Comparison of ENCODE assay signal across 9 cellular contexts in genomic region chr6:106927531-106928398, GRCh38. TPM values are rescaled to one million over a fixed set of nuclear protein-coding genes. Genes with fewer than 3 reads are reported as not detected.
DNase-seq lines count a peak whose midpoint lies in the region; ATAC-seq, FAIRE-seq and TF ChIP-seq lines count a peak whose summit lies in the region.
"Had no signal": no experiment of that assay in that cellular context is flagged by ENCODE, and none has a peak within 500 bp of the region (broad histone marks: within the 10 kb centered on the region; RNA-seq: fewer than 3 reads in every experiment).

No MANE protein-coding gene starts in this region.

- H3K36me3 Mint-ChIP-seq in activated naive CD4-positive, alpha-beta T cell treated with anti-CD3 and anti-CD28 coated beads for 36 hours (ENCODE audit: low read depth) = no peaks in the 10 kb centered on the region
- H3K36me3 Mint-ChIP-seq in stimulated activated memory B cell treated with anti-CD40 and anti-IgM and Interleukin-4, amounts not matched to agents 10 μg/mL and 1 μg/mL and 100 μg/mL, for 72 hours = no peaks in the 10 kb centered on the region
- H3K36me3 Mint-ChIP-seq: natural killer cell treated with Interleukin-12 subunit alpha and Interleukin-12 subunit beta and Interleukin-15 and Interleukin-18, amount 100 ng/mL, for 72 hours had no signal

- H3K27me3 ChIP-seq in left lung (peaks cover 0 to 16% of the 10 kb centered on the region in 2 donors), tibial artery (no peaks in the 10 kb centered on the region)

- DNase-seq in COLO829 (ENCODE audit: low spot score) (peak; percentile 41), Kasumi-1 (lab: John Stamatoyannopoulos, UW) (peak; percentile 25 to 30), left lung (peak in 1 of 2 donors; percentile 34), RCC 7860 (ENCODE audit: low spot score) (no peak), NCI-H446 (lab: John Stamatoyannopoulos, UW) (no peak), tibial artery (no peak)
- peak; percentile 58 for DNase-seq in activated naive CD4-positive, alpha-beta T cell treated with anti-CD3 and anti-CD28 coated beads for 36 hours

- H3K9me3 ChIP-seq in left lung (no peaks in the 10 kb centered on the region), tibial artery (no peaks in the 10 kb centered on the region)

- intact Hi-C loops in activated naive CD4-positive, alpha-beta T cell treated with anti-CD3 and anti-CD28 coated beads for 36 hours (cut with micrococcal nuclease) = no loop called here
- intact Hi-C loops in left lung (cut with DNase I) = no loop called here
- intact Hi-C loops in tibial artery (cut with DNase I; ENCODE audit: low total_unique reads) = no loop called here

- CTCF ChIA-PET in activated naive CD4-positive, alpha-beta T cell treated with anti-CD3 and anti-CD28 coated beads for 36 hours (lab: Charles Lee) = no interaction called here

- H3K4me3 ChIP-seq in left lung (no peak overlapping the region), tibial artery (no peak overlapping the region)

- no peak for FAIRE-seq in RCC 7860 (lab: Jason Lieb, UNC)

- no peak overlapping the region for H3K27ac Mint-ChIP-seq in activated naive CD4-positive, alpha-beta T cell treated with anti-CD3 and anti-CD28 coated beads for 36 hours
- H3K27ac Mint-ChIP-seq in stimulated activated memory B cell treated with anti-CD40 and anti-IgM and Interleukin-4, amounts not matched to agents 10 μg/mL and 1 μg/mL and 100 μg/mL, for 72 hours = no peak overlapping the region
- H3K27ac Mint-ChIP-seq: natural killer cell treated with Interleukin-12 subunit alpha and Interleukin-12 subunit beta and Interleukin-15 and Interleukin-18, amount 100 ng/mL, for 72 hours had no signal

- no peaks in the 10 kb centered on the region for H3K9me3 Mint-ChIP-seq in activated naive CD4-positive, alpha-beta T cell treated with anti-CD3 and anti-CD28 coated beads for 36 hours
- no peaks in the 10 kb centered on the region for H3K9me3 Mint-ChIP-seq in stimulated activated memory B cell treated with anti-CD40 and anti-IgM and Interleukin-4, amounts not matched to agents 10 μg/mL and 1 μg/mL and 100 μg/mL, for 72 hours
- H3K9me3 Mint-ChIP-seq: natural killer cell treated with Interleukin-12 subunit alpha and Interleukin-12 subunit beta and Interleukin-15 and Interleukin-18, amount 100 ng/mL, for 72 hours had no signal

- H3K27me3 Mint-ChIP-seq in activated naive CD4-positive, alpha-beta T cell treated with anti-CD3 and anti-CD28 coated beads for 36 hours (ENCODE audit: low read depth) = peaks cover 16% of the 10 kb centered on the region
- peaks cover 12% of the 10 kb centered on the region for H3K27me3 Mint-ChIP-seq in stimulated activated memory B cell treated with anti-CD40 and anti-IgM and Interleukin-4, amounts not matched to agents 10 μg/mL and 1 μg/mL and 100 μg/mL, for 72 hours

- TF ChIP-seq CTCF in left lung (IDR thresholded peaks at IDR 0.05) (no peak), tibial artery (IDR thresholded peaks at IDR 0.05) (no peak)

- peak; percentile 75 for ATAC-seq in left lung
- no peak for ATAC-seq in stimulated activated memory B cell treated with anti-CD40 and anti-IgM and Interleukin-4, amounts not matched to agents 10 μg/mL and 1 μg/mL and 100 μg/mL, for 72 hours
- ATAC-seq: natural killer cell treated with Interleukin-12 subunit alpha and Interleukin-12 subunit beta and Interleukin-15 and Interleukin-18, amount 100 ng/mL, for 72 hours had no signal

- H3K4me3 Mint-ChIP-seq in activated naive CD4-positive, alpha-beta T cell treated with anti-CD3 and anti-CD28 coated beads for 36 hours = no peak overlapping the region
- no peak overlapping the region for H3K4me3 Mint-ChIP-seq in stimulated activated memory B cell treated with anti-CD40 and anti-IgM and Interleukin-4, amounts not matched to agents 10 μg/mL and 1 μg/mL and 100 μg/mL, for 72 hours
- H3K4me3 Mint-ChIP-seq: natural killer cell treated with Interleukin-12 subunit alpha and Interleukin-12 subunit beta and Interleukin-15 and Interleukin-18, amount 100 ng/mL, for 72 hours had no signal

- H3K27ac ChIP-seq in left lung (no peak overlapping the region), tibial artery (no peak overlapping the region)

- H3K36me3 ChIP-seq in left lung (no peaks in the 10 kb centered on the region), tibial artery (no peaks in the 10 kb centered on the region)

- H3K4me1 ChIP-seq in left lung (no peaks in the 10 kb centered on the region), tibial artery (no peaks in the 10 kb centered on the region)

- no peaks in the 10 kb centered on the region for H3K4me1 Mint-ChIP-seq in activated naive CD4-positive, alpha-beta T cell treated with anti-CD3 and anti-CD28 coated beads for 36 hours (ENCODE audit: low read depth)
- peaks cover 7% of the 10 kb centered on the region for H3K4me1 Mint-ChIP-seq in stimulated activated memory B cell treated with anti-CD40 and anti-IgM and Interleukin-4, amounts not matched to agents 10 μg/mL and 1 μg/mL and 100 μg/mL, for 72 hours

RNA-seq across cellular contexts. Expression of gene CD24, which starts 46.8 kb away (rescaled TPM):
- under 1 TPM in 1 of 2 experiments, not detected in 1; 0.30 TPM for total RNA-seq in activated naive CD4-positive, alpha-beta T cell treated with anti-CD3 and anti-CD28 coated beads for 36 hours
- 100 to 1,000 TPM in 1 of 2 donors, 10 to 100 TPM in 1; 54.0 to 158 TPM for total RNA-seq in left lung

Comparison
In these comparisons a context has a peak if more than half of its experiments do, and no peak if none do; other contexts are left out.
1. DNase-seq: peak in COLO829 (single experiment), Kasumi-1 (2 of 2) and activated naive CD4-positive, alpha-beta T cell treated with anti-CD3 and anti-CD28 coated beads for 36 hours (single experiment); none in RCC 7860 (single experiment), NCI-H446 (0 of 2) and tibial artery (0 of 2).
2. RNA of gene CD24, which starts 46.8 kb away (total RNA-seq): 54.0 to 158 TPM in left lung; 0.30 TPM in activated naive CD4-positive, alpha-beta T cell treated with anti-CD3 and anti-CD28 coated beads for 36 hours; every median in the first group is over 10 times any median in the second.